8 cellular contexts compared by ENCODE assay signal in genomic region chr19:40466219-40467006, GRCh38. TPM values are rescaled to one million over a fixed set of nuclear protein-coding genes. Genes with fewer than 3 reads are reported as not detected.
DNase-seq lines count a peak whose midpoint lies in the region; ATAC-seq and TF ChIP-seq lines count a peak whose summit lies in the region.

Gene SPTBN4, plus strand, starts transcription at chr19:40467001. Its CDS starts 5,621 bp downstream, at chr19:40472622.

- ATAC-seq in GM18868 (IDR thresholded peaks at IDR 0.05; ENCODE audit: unreplicated experiment) (peak; percentile 21), HG03378 (IDR thresholded peaks at IDR 0.05; ENCODE audit: unreplicated experiment) (peak; percentile 3)

- no peaks in the 10 kb centered on the region for H3K4me1 ChIP-seq in neural progenitor cell

- H3K27ac ChIP-seq in neural progenitor cell, result no peak within 1 kb of the TSS
- peak within 1 kb of the TSS; percentile 42 for H3K27ac ChIP-seq in substantia nigra (ENCODE audit: low read depth, low read length, poor library complexity, severe bottlenecking)

- TF ChIP-seq CTCF in epithelial cell of proximal tubule (conservative IDR thresholded peaks at IDR 0.05; ENCODE audit: low read depth, low read length) (no peak), neural progenitor cell (IDR thresholded peaks at IDR 0.05) (no peak)

- peaks cover 23% of the 10 kb centered on the region for H3F3A ChIP-seq in neural progenitor cell (ENCODE audit: low read depth)

- no peaks in the 10 kb centered on the region for H3K79me2 ChIP-seq in neural progenitor cell (ENCODE audit: low read depth)

- no peaks in the 10 kb centered on the region for H3K9me3 ChIP-seq in neural progenitor cell (ENCODE audit: low read depth)

- H3K4me3 Mint-ChIP-seq in neural progenitor cell, result peak within 1 kb of the TSS; percentile 82

- H2AFZ ChIP-seq in neural progenitor cell (replicated peaks), result no peak within 1 kb of the TSS

- peak within 1 kb of the TSS; percentile 54 for H3K4me3 ChIP-seq in epithelial cell of proximal tubule (ENCODE audit: low read depth, low read length)
- H3K4me3 ChIP-seq in neural progenitor cell, result peak within 1 kb of the TSS; percentile 48

- peaks cover 22% of the 10 kb centered on the region for H3K4me1 Mint-ChIP-seq in neural progenitor cell

- H3K27me3 Mint-ChIP-seq in neural progenitor cell (ENCODE audit: insufficient read depth, low read depth), result peaks cover 36% of the 10 kb centered on the region

- H3K36me3 Mint-ChIP-seq in neural progenitor cell, result no peaks in the 10 kb centered on the region

- H3K27me3 ChIP-seq in neural progenitor cell, result peaks cover 48% of the 10 kb centered on the region

- H3K27ac Mint-ChIP-seq in neural progenitor cell, result no peak within 1 kb of the TSS

- no peak within 1 kb of the TSS for H3K9ac ChIP-seq in neural progenitor cell

- H3K4me2 ChIP-seq in neural progenitor cell, result peak within 1 kb of the TSS; percentile 84

- peaks cover 5% of the 10 kb centered on the region for H3K9me3 Mint-ChIP-seq in neural progenitor cell

- H4K20me1 ChIP-seq in neural progenitor cell (ENCODE audit: low read depth), result peaks cover 17% of the 10 kb centered on the region

- peak in 2 of 3 experiments; percentile 49 to 57 for DNase-seq in activated CD8-positive, alpha-beta memory T cell treated with anti-CD3 and anti-CD28 coated beads for 48 hours (ENCODE audit: low read depth in 2 of 3, low spot score in 2 of 3)
- DNase-seq in epithelial cell of proximal tubule (ENCODE audit: low read depth) (no peak), neural progenitor cell (ENCODE audit: low spot score) (peak; percentile 10), substantia nigra (lab: John Stamatoyannopoulos, UW) (peak in 21 of 49 donors; percentile 14 to 62 (median 38)), COR-L47 (lab: John Stamatoyannopoulos, UW) (no peak), NCI-H146 (lab: John Stamatoyannopoulos, UW) (no peak)

- H3K36me3 ChIP-seq in neural progenitor cell, result no peaks in the 10 kb centered on the region

RNA-seq across cellular contexts. Expression of gene SPTBN4, which starts in this region (rescaled TPM):
- total RNA-seq in epithelial cell of proximal tubule (0.14 and 0.17 TPM in 2 replicates), neural progenitor cell (ENCODE audit: low replicate concordance) (2.5 and 8.4 TPM in 2 replicates)

Comparison
In these comparisons a context has a peak if more than half of its experiments do, and no peak if none do; other contexts are left out.
1. DNase-seq: peak in activated CD8-positive, alpha-beta memory T cell treated with anti-CD3 and anti-CD28 coated beads for 48 hours (2 of 3) and neural progenitor cell (single experiment); none in epithelial cell of proximal tubule (single experiment), COR-L47 (single experiment) and NCI-H146 (single experiment).